10 cellular contexts compared by ENCODE assay signal in the genomic region with DNA sequence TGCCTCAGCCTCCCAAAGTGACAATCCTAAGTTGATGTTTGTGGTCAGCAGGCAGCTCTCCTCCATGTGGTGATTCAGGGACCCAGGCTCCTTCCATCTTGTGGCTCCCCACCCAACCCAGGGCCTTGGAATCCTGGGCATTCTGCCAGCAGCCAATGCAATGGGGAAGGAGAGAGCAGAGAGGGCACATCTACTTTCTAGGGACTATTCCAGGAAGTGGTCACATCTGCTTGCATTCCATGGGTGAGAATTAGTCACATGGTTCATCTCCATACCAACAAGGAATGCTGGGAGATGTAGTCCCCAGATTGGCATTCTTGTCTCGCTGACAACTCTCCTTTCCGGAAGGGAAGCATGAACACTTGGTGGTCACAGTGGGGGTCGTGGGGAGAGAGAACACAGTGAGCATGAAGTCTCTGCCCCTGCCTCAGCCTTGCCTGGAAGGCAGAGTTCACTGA. TPM values are rescaled to one million over a fixed set of nuclear protein-coding genes. Genes with fewer than 3 reads are reported as not detected.
DNase-seq lines count a peak whose midpoint lies in the region; ATAC-seq and TF ChIP-seq lines count a peak whose summit lies in the region.
"Had no signal": no experiment of that assay in that cellular context is flagged by ENCODE, and none has a peak within 500 bp of the region (broad histone marks: within the 10 kb centered on the region; RNA-seq: fewer than 3 reads in every experiment).

No MANE protein-coding gene starts in this region.

- H3K4me1 ChIP-seq in cardiac muscle cell (ENCODE audit: low read depth) (no peaks in the 10 kb centered on the region), endodermal cell (ENCODE audit: control insufficient read depth, insufficient read depth, low read length) (no peaks in the 10 kb centered on the region), testis (no peaks in the 10 kb centered on the region)

- H3K9me3 Mint-ChIP-seq in endodermal cell, result peaks cover 5% of the 10 kb centered on the region
- H3K9me3 Mint-ChIP-seq in activated CD8-positive, alpha-beta memory T cell treated with anti-CD3 and anti-CD28 coated beads, Interleukin-2, amount 10 ng/mL, durations not matched to agents 7 days and 5 days (ENCODE audit: low read depth), result no peaks in the 10 kb centered on the region

- H3K36me3 ChIP-seq in cardiac muscle cell (no peaks in the 10 kb centered on the region), endodermal cell (ENCODE audit: control insufficient read depth, insufficient read depth, low read length) (no peaks in the 10 kb centered on the region), testis (ENCODE audit: low read depth, missing control alignments) (no peaks in the 10 kb centered on the region)

- H3K4me3 Mint-ChIP-seq in endodermal cell, result no peak overlapping the region
- H3K4me3 Mint-ChIP-seq in activated CD8-positive, alpha-beta memory T cell treated with anti-CD3 and anti-CD28 coated beads, Interleukin-2, amount 10 ng/mL, durations not matched to agents 7 days and 5 days, result no peak overlapping the region

- no peaks in the 10 kb centered on the region for H3K36me3 Mint-ChIP-seq in endodermal cell (ENCODE audit: low read depth)
- no peaks in the 10 kb centered on the region for H3K36me3 Mint-ChIP-seq in activated CD8-positive, alpha-beta memory T cell treated with anti-CD3 and anti-CD28 coated beads, Interleukin-2, amount 10 ng/mL, durations not matched to agents 7 days and 5 days
- H3K36me3 Mint-ChIP-seq: CD4-positive, CD25-positive, alpha-beta regulatory T cell had no signal

- intact Hi-C loops in left ventricle myocardium superior (cut with micrococcal nuclease), result no loop called here
- intact Hi-C loops in testis (cut with DNase I; ENCODE audit: low total_unique reads), result no loop called here

- no peak overlapping the region for H3K4me3 ChIP-seq in cardiac muscle cell
- peak overlapping the region; percentile 12 for H3K4me3 ChIP-seq in endodermal cell (ENCODE audit: low read length)
- no peak overlapping the region for H3K4me3 ChIP-seq in testis

- peak overlapping the region; percentile 88 for H3K27ac Mint-ChIP-seq in endodermal cell
- no peak overlapping the region for H3K27ac Mint-ChIP-seq in activated CD8-positive, alpha-beta memory T cell treated with anti-CD3 and anti-CD28 coated beads, Interleukin-2, amount 10 ng/mL, durations not matched to agents 7 days and 5 days
- H3K27ac Mint-ChIP-seq: CD4-positive, CD25-positive, alpha-beta regulatory T cell had no signal

- no peak for TF ChIP-seq CTCF in cardiac muscle cell (IDR thresholded peaks at IDR 0.05; ENCODE audit: low read depth, low read length)
- TF ChIP-seq CTCF in endodermal cell (conservative IDR thresholded peaks at IDR 0.05), result no peak
- TF ChIP-seq CTCF in testis (IDR thresholded peaks at IDR 0.05), result no peak

- H3K27me3 ChIP-seq in cardiac muscle cell, result no peaks in the 10 kb centered on the region
- H3K27me3 ChIP-seq in endodermal cell (ENCODE audit: control insufficient read depth, insufficient read depth, low read length, poor library complexity, severe bottlenecking), result no peaks in the 10 kb centered on the region
- H3K27me3 ChIP-seq in testis, result no peaks in the 10 kb centered on the region

- H3K9me3 ChIP-seq in cardiac muscle cell (ENCODE audit: low read depth) (no peaks in the 10 kb centered on the region), endodermal cell (ENCODE audit: control insufficient read depth, low read length) (no peaks in the 10 kb centered on the region), testis (no peaks in the 10 kb centered on the region)

- 23 to 29% methylated on average over 3 of the region's 3 CpGs for WGBS in endodermal cell (ENCODE audit: insufficient coverage in 1 of 2, insufficient read length in 1 of 2), 2 experiments
- WGBS in testis, 2 donors, result 52 to 63% methylated on average over 3 of the region's 3 CpGs

- H3K4me1 Mint-ChIP-seq in endodermal cell, result no peaks in the 10 kb centered on the region
- H3K4me1 Mint-ChIP-seq in activated CD8-positive, alpha-beta memory T cell treated with anti-CD3 and anti-CD28 coated beads, Interleukin-2, amount 10 ng/mL, durations not matched to agents 7 days and 5 days, result no peaks in the 10 kb centered on the region
- H3K4me1 Mint-ChIP-seq: CD4-positive, CD25-positive, alpha-beta regulatory T cell had no signal

- no peaks in the 10 kb centered on the region for H3K27me3 Mint-ChIP-seq in endodermal cell (ENCODE audit: insufficient read depth)
- no peaks in the 10 kb centered on the region for H3K27me3 Mint-ChIP-seq in activated CD8-positive, alpha-beta memory T cell treated with anti-CD3 and anti-CD28 coated beads, Interleukin-2, amount 10 ng/mL, durations not matched to agents 7 days and 5 days

- no peak overlapping the region for H3K9ac ChIP-seq in endodermal cell (ENCODE audit: extremely low read depth, low read length, poor library complexity, severe bottlenecking)

- ATAC-seq in left ventricle myocardium superior, result no peak
- no peak for ATAC-seq in activated CD8-positive, alpha-beta memory T cell treated with anti-CD3 and anti-CD28 coated beads, Interleukin-2, amount 10 ng/mL, durations not matched to agents 7 days and 5 days

- H3K27ac ChIP-seq in cardiac muscle cell (no peak overlapping the region), endodermal cell (ENCODE audit: low read depth, low read length) (no peak overlapping the region), testis (no peak overlapping the region)

- DNase-seq in cardiac muscle cell (ENCODE audit: low read depth in 1 of 2, low spot score in 1 of 2) (peak; percentile 12 to 55), left ventricle myocardium superior (no peak), NCI-H526 (lab: John Stamatoyannopoulos, UW) (peak; percentile 85 to 91), endodermal cell (peak; percentile 82), cerebellum (ENCODE audit: low spot score) (no peak), testis (no peak)
- DNase-seq in activated CD8-positive, alpha-beta memory T cell treated with anti-CD3 and anti-CD28 coated beads, Interleukin-2, amount 10 ng/mL, durations not matched to agents 7 days and 5 days, result no peak
- DNase-seq in stimulated activated CD8-positive, alpha-beta memory T cell treated with anti-CD3 and anti-CD28 coated beads, Interleukin-4, amount 100 ng/mL, for 48 hours, result no peak
- DNase-seq: activated effector memory CD4-positive, alpha-beta T cell treated with anti-CD3 and anti-CD28 coated beads, Interleukin-2, amount 50 U/mL, for 16 hours had no signal

- CTCF ChIA-PET in activated CD8-positive, alpha-beta memory T cell treated with anti-CD3 and anti-CD28 coated beads, Interleukin-2, amount 10 ng/mL, durations not matched to agents 7 days and 5 days (lab: Charles Lee), result no interaction called here

- TF ChIP-seq POLR2A in testis (IDR thresholded peaks at IDR 0.05), result no peak

RNA-seq across cellular contexts. Expression of gene SRRM3, which starts 9.9 kb away (rescaled TPM):
- total RNA-seq in cardiac muscle cell (0.89 and 1.2 TPM in 2 replicates), left ventricle myocardium superior (17.2 TPM), endodermal cell (1 to 10 TPM; 4.1 to 5.0 TPM), cerebellum (16.3 TPM), testis (1 to 10 TPM; 7.8 to 8.4 TPM)
- polyA plus RNA-seq in cardiac muscle cell (1.3 and 2.7 TPM in 2 replicates), testis (ENCODE audit: insufficient read depth, low read depth, low replicate concordance) (8.3 TPM)
- polyA plus RNA-seq in endodermal cell (2013, experiment 1 of 2), result 17.7 TPM
- polyA plus RNA-seq in endodermal cell (2013, experiment 2 of 2), result 15.9 TPM
- total RNA-seq in activated CD8-positive, alpha-beta memory T cell treated with anti-CD3 and anti-CD28 coated beads, Interleukin-2, amount 10 ng/mL, durations not matched to agents 7 days and 5 days, result under 1 TPM in 1 of 2 experiments, not detected in 1; 0.09 TPM
- total RNA-seq: CD4-positive, CD25-positive, alpha-beta regulatory T cell had no signal
- polyA plus RNA-seq: CD4-positive, CD25-positive, alpha-beta regulatory T cell had no signal

Comparison
In these comparisons a context has a peak if more than half of its experiments do, and no peak if none do; other contexts are left out.
1. DNase-seq: peak in cardiac muscle cell (2 of 2), NCI-H526 (2 of 2) and endodermal cell (single experiment); none in left ventricle myocardium superior (single experiment), activated CD8-positive, alpha-beta memory T cell treated with anti-CD3 and anti-CD28 coated beads, Interleukin-2, amount 10 ng/mL, durations not matched to agents 7 days and 5 days (single experiment), stimulated activated CD8-positive, alpha-beta memory T cell treated with anti-CD3 and anti-CD28 coated beads, Interleukin-4, amount 100 ng/mL, for 48 hours (single experiment), cerebellum (single experiment) and testis (single experiment).